Comparison of ENCODE assay signal across 21 cellular contexts in the genomic region with DNA sequence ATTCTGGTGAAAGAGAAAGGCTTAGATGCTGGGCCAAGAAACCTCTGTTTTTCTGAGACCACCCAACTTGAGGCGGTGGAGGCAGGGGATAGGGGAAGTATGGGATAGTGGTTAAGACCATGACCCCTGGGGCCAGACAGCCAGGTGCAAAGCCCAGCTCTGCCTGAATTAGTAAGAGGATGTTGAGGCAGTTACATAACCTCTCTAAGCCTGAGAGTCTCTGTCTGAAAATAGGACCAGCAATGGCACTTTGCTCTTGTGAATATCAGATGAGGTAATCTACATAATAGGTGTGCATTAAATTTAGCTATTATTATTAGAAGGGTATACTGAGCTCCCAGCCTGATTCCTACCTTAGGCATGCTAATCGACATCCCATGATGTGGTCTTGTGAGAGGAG.
DNase-seq lines count a peak whose midpoint lies in the region; ATAC-seq and TF ChIP-seq lines count a peak whose summit lies in the region.
"Had no signal": no experiment of that assay in that cellular context is flagged by ENCODE, and none has a peak within 500 bp of the region (broad histone marks: within the 10 kb centered on the region; RNA-seq: fewer than 3 reads in every experiment).

No MANE protein-coding gene starts in this region.

- H3K9me1 ChIP-seq in IMR-90 (ENCODE audit: insufficient read depth, low read length) = peaks cover 18% of the 10 kb centered on the region

- no peaks in the 10 kb centered on the region for H3K9me3 ChIP-seq in IMR-90 (ENCODE audit: control insufficient read depth, insufficient read depth, low read length)
- H3K9me3 ChIP-seq: A549, colonic mucosa, heart right ventricle, left lung, prostate gland had no signal

- ATAC-seq in GM18511 (IDR thresholded peaks at IDR 0.05; ENCODE audit: unreplicated experiment) (peak; percentile 29), IMR-90 (ENCODE audit: low read depth) (no peak), HG03045 (IDR thresholded peaks at IDR 0.05; ENCODE audit: unreplicated experiment) (no peak)
- ATAC-seq: A549, heart right ventricle, left lung had no signal

- no peak for TF ChIP-seq RAD21 in IMR-90 (IDR thresholded peaks at IDR 0.05; ENCODE audit: low read length)

- no peak for TF ChIP-seq POLR2A in IMR-90 (IDR thresholded peaks at IDR 0.05; ENCODE audit: low read depth, low read length)

- in situ Hi-C loops in IMR-90 (cut with MboI; ENCODE audit: low sequenced_read_pairs) = no loop called here

- no peak overlapping the region for H3K27ac ChIP-seq in IMR-90 (ENCODE audit: insufficient read depth, low read length)
- H3K27ac ChIP-seq: colonic mucosa, heart right ventricle, left lung, neural progenitor cell, prostate gland, SK-N-MC had no signal

- no peaks in the 10 kb centered on the region; a peak in 1 of 4 replicates for H3K79me1 ChIP-seq in IMR-90 (ENCODE audit: low read depth in 1 of 2, low read length in 2 of 2)

- H3K4me2 ChIP-seq in IMR-90 (ENCODE audit: low read depth, low read length) = no peak overlapping the region
- H3K4me2 ChIP-seq: A549, neural progenitor cell had no signal

- H3K4ac ChIP-seq in IMR-90 (ENCODE audit: low read depth, low read length) = peak overlapping the region; percentile 53

- intact Hi-C loops in activated CD4-positive, alpha-beta memory T cell treated with anti-CD3 and anti-CD28 coated beads for 36 hours (cut with micrococcal nuclease) = no loop called here
- intact Hi-C loops in IMR-90 (cut with micrococcal nuclease) = loop anchor here (10.0 kb wide), 1 partner anchor 721 kb away; no protein-coding TSS in a partner anchor

- dilution Hi-C loops in IMR-90 (cut with HindIII; ENCODE audit: low sequenced_read_pairs, unreplicated experiment) = no loop called here

- H2BK120ac ChIP-seq in IMR-90 (ENCODE audit: low read depth, low read length) = peak overlapping the region; percentile 90

- WGBS in IMR-90 (ENCODE audit: extremely low coverage in 2 of 2, insufficient read length in 1 of 2), 2 experiments = no CpG with 5 or more reads among the region's 2 CpGs

- CTCF ChIA-PET in activated CD4-positive, alpha-beta memory T cell treated with anti-CD3 and anti-CD28 coated beads for 36 hours (lab: Charles Lee) = no interaction called here
- CTCF ChIA-PET in activated CD4-positive, alpha-beta memory T cell treated with anti-CD3 and anti-CD28 coated beads, Interleukin-2, amount 10 ng/mL, durations not matched to agents 7 days and 5 days (lab: Charles Lee) = no interaction called here
- CTCF ChIA-PET in IMR-90 (lab: Yijun Ruan, JAX) = interaction anchor here (2.8 kb wide), 1 partner anchor 275 kb away, joined by 25 read pairs; the partner anchor contains the start of gene INSYN2B

- no peaks in the 10 kb centered on the region for H4K20me1 ChIP-seq in IMR-90 (ENCODE audit: insufficient read depth, low read length)

- H3K23ac ChIP-seq in IMR-90 (ENCODE audit: low read depth, low read length) = no peak overlapping the region

- H3K9ac ChIP-seq in IMR-90 (ENCODE audit: low read depth, low read length) = no peak overlapping the region
- H3K9ac ChIP-seq: neural progenitor cell had no signal

- H3K36me3 ChIP-seq in IMR-90 (ENCODE audit: control insufficient read depth, insufficient read depth, low read length) = no peaks in the 10 kb centered on the region
- H3K36me3 ChIP-seq: colonic mucosa, neural progenitor cell, prostate gland had no signal

- H3K4me1 ChIP-seq in IMR-90 (ENCODE audit: control insufficient read depth, insufficient read depth, low read length) = peaks cover 22% of the 10 kb centered on the region
- H3K4me1 ChIP-seq: colonic mucosa, left lung, prostate gland had no signal

- H2AK9ac ChIP-seq in IMR-90 (replicated peaks; ENCODE audit: low read depth, low read length, poor library complexity) = no peak overlapping the region

- POLR2A ChIA-PET in activated CD4-positive, alpha-beta memory T cell treated with anti-CD3 and anti-CD28 coated beads for 36 hours (lab: Charles Lee) = no interaction called here
- POLR2A ChIA-PET in activated CD4-positive, alpha-beta memory T cell treated with anti-CD3 and anti-CD28 coated beads, Interleukin-2, amount 10 ng/mL, durations not matched to agents 7 days and 5 days (lab: Charles Lee) = no interaction called here
- POLR2A ChIA-PET in IMR-90 (lab: Charles Lee; ENCODE audit: unreplicated experiment) = no interaction called here

- H2BK15ac ChIP-seq in IMR-90 (ENCODE audit: low read depth, low read length) = 0 out of 3 replicates have a peak overlapping the region, but pooled peaks have one; percentile 56

- H2AK5ac ChIP-seq in IMR-90 (ENCODE audit: low read depth, low read length) = peak overlapping the region; percentile 78

- no TSS peak for BruUV-seq in IMR-90 (replicated peaks; lab: Mats Ljungman, UMichigan)

- H3K18ac ChIP-seq in IMR-90 (ENCODE audit: low read depth, low read length) = peak overlapping the region; percentile 36; the same call in 1 of the 2 replicates

- peak overlapping the region; percentile 86 for H3K27ac Mint-ChIP-seq in activated CD4-positive, alpha-beta memory T cell treated with anti-CD3 and anti-CD28 coated beads for 36 hours
- no peak overlapping the region for H3K27ac Mint-ChIP-seq in activated CD4-positive, alpha-beta memory T cell treated with anti-CD3 and anti-CD28 coated beads, Interleukin-2, amount 10 ng/mL, durations not matched to agents 7 days and 5 days
- H3K27ac Mint-ChIP-seq: neural progenitor cell had no signal

- H2AFZ ChIP-seq in IMR-90 (replicated peaks; ENCODE audit: low read length, poor library complexity) = no peak overlapping the region
- H2AFZ ChIP-seq: neural progenitor cell had no signal

- H3K9me3 Mint-ChIP-seq in activated CD4-positive, alpha-beta memory T cell treated with anti-CD3 and anti-CD28 coated beads for 36 hours = no peaks in the 10 kb centered on the region
- H3K9me3 Mint-ChIP-seq in activated CD4-positive, alpha-beta memory T cell treated with anti-CD3 and anti-CD28 coated beads, Interleukin-2, amount 10 ng/mL, durations not matched to agents 7 days and 5 days = no peaks in the 10 kb centered on the region
- H3K9me3 Mint-ChIP-seq: CD14-positive monocyte, neural progenitor cell had no signal

- TF ChIP-seq CTCF in IMR-90 (conservative IDR thresholded peaks at IDR 0.05; ENCODE audit: low read depth, low read length) = no peak

- H2BK5ac ChIP-seq in IMR-90 (ENCODE audit: low read depth, low read length, poor library complexity, severe bottlenecking) = no peak overlapping the region

- H3K27me3 ChIP-seq in IMR-90 (ENCODE audit: control insufficient read depth, insufficient read depth, low read length) = no peaks in the 10 kb centered on the region
- H3K27me3 ChIP-seq: colonic mucosa, heart right ventricle, left lung, neural progenitor cell had no signal

- peak overlapping the region; percentile 41 for H4K91ac ChIP-seq in IMR-90 (ENCODE audit: insufficient read depth, low read depth, low read length)

- H3K4me3 ChIP-seq in IMR-90 (ENCODE audit: insufficient read depth, low read depth, low read length) = no peak overlapping the region
- H3K4me3 ChIP-seq: A549, colonic mucosa, heart right ventricle, left lung, neural progenitor cell, prostate gland, SK-N-MC had no signal

- H2BK20ac ChIP-seq in IMR-90 (ENCODE audit: low read depth, low read length) = peak overlapping the region; percentile 64

- no peak overlapping the region for H3K56ac ChIP-seq in IMR-90 (ENCODE audit: extremely low read depth, insufficient read depth, low read length)

- peak overlapping the region in 1 of 2 experiments; percentile 48; a peak in 3 of 4 replicates for H4K8ac ChIP-seq in IMR-90 (ENCODE audit: low read depth in 2 of 2, low read length in 2 of 2)

- H4K5ac ChIP-seq in IMR-90 (ENCODE audit: low read depth, low read length) = 0 out of 2 replicates have a peak overlapping the region, but pooled peaks have one; percentile 18

- H3K14ac ChIP-seq in IMR-90 (replicated peaks; ENCODE audit: low read depth, low read length) = peak overlapping the region; percentile 81; the same call in 1 of the 2 replicates

- H3K36me3 Mint-ChIP-seq in activated CD4-positive, alpha-beta memory T cell treated with anti-CD3 and anti-CD28 coated beads for 36 hours = peaks cover 65% of the 10 kb centered on the region
- peaks cover 81% of the 10 kb centered on the region for H3K36me3 Mint-ChIP-seq in activated CD4-positive, alpha-beta memory T cell treated with anti-CD3 and anti-CD28 coated beads, Interleukin-2, amount 10 ng/mL, durations not matched to agents 7 days and 5 days (ENCODE audit: low read depth)
- H3K36me3 Mint-ChIP-seq: neural progenitor cell had no signal

- H3K27me3 Mint-ChIP-seq in activated CD4-positive, alpha-beta memory T cell treated with anti-CD3 and anti-CD28 coated beads for 36 hours = no peaks in the 10 kb centered on the region
- no peaks in the 10 kb centered on the region for H3K27me3 Mint-ChIP-seq in activated CD4-positive, alpha-beta memory T cell treated with anti-CD3 and anti-CD28 coated beads, Interleukin-2, amount 10 ng/mL, durations not matched to agents 7 days and 5 days

- no peak overlapping the region for H3K4me3 Mint-ChIP-seq in activated CD4-positive, alpha-beta memory T cell treated with anti-CD3 and anti-CD28 coated beads for 36 hours
- no peak overlapping the region for H3K4me3 Mint-ChIP-seq in activated CD4-positive, alpha-beta memory T cell treated with anti-CD3 and anti-CD28 coated beads, Interleukin-2, amount 10 ng/mL, durations not matched to agents 7 days and 5 days
- H3K4me3 Mint-ChIP-seq: CD14-positive monocyte, neural progenitor cell had no signal

- peaks cover 45% of the 10 kb centered on the region for H3K4me1 Mint-ChIP-seq in activated CD4-positive, alpha-beta memory T cell treated with anti-CD3 and anti-CD28 coated beads for 36 hours (ENCODE audit: low read depth)
- H3K4me1 Mint-ChIP-seq in activated CD4-positive, alpha-beta memory T cell treated with anti-CD3 and anti-CD28 coated beads, Interleukin-2, amount 10 ng/mL, durations not matched to agents 7 days and 5 days = peaks cover 16% of the 10 kb centered on the region
- H3K4me1 Mint-ChIP-seq: CD14-positive monocyte had no signal

- DNase-seq in activated CD4-positive, alpha-beta memory T cell treated with anti-CD3 and anti-CD28 coated beads for 36 hours = no peak
- no peak for DNase-seq in activated CD4-positive, alpha-beta memory T cell treated with anti-CD3 and anti-CD28 coated beads, Interleukin-2, amount 10 ng/mL, durations not matched to agents 7 days and 5 days
- no peak for DNase-seq in IMR-90
- peak; percentile 36 for DNase-seq in germinal center (ENCODE audit: low spot score)
- no peak for DNase-seq in globus pallidus (ENCODE audit: low spot score)
- no peak for DNase-seq in NCI-H1694 (lab: John Stamatoyannopoulos, UW)
- DNase-seq: activated CD4-positive, alpha-beta T cell treated with anti-CD3 and anti-CD28 coated beads, Interleukin-2, amount 50 U/mL, for 1 hour; colonic mucosa; heart right ventricle; left lung; MM.1S; NCI-H1694 treated with DMSO at 0.1 percent for 48 hours; NCI-H345; stimulated activated CD4-positive, alpha-beta T cell treated with anti-CD3 and anti-CD28 coated beads, Interleukin-2, amount 100 ng/mL, for 48 hours had no signal

TF ChIP-seq in IMR-90, 13 proteins besides CTCF, POLR2A, EP300 and RAD21 (continues in another document):
- TF ChIP-seq MAZ (IDR thresholded peaks at IDR 0.05; ENCODE audit: borderline replicate concordance, low read depth, low read length) (no peak), SMC3 (IDR thresholded peaks at IDR 0.05; ENCODE audit: low read depth, low read length) (no peak), CEBPB (IDR thresholded peaks at IDR 0.05; ENCODE audit: low read depth, low read length) (no peak), MXI1 (IDR thresholded peaks at IDR 0.05; ENCODE audit: borderline replicate concordance, low read depth, low read length) (no peak)
